Comparison of ENCODE assay signal across 17 cellular contexts in genomic region chr14:44035707-44036106, GRCh38.
DNase-seq lines count a peak whose midpoint lies in the region; TF ChIP-seq lines count a peak whose summit lies in the region.
"Had no signal": no experiment of that assay in that cellular context is flagged by ENCODE, and none has a peak within 500 bp of the region (broad histone marks: within the 10 kb centered on the region; RNA-seq: fewer than 3 reads in every experiment).

No MANE protein-coding gene starts in this region.

- TF ChIP-seq CTCF in smooth muscle cell (IDR thresholded peaks at IDR 0.05; ENCODE audit: borderline replicate concordance, insufficient read depth, poor library complexity, severe bottlenecking) = no peak

- H4K20me1 ChIP-seq in Karpas-422 (ENCODE audit: insufficient read depth, low read depth, low read length) (no peaks in the 10 kb centered on the region), smooth muscle cell (ENCODE audit: low read depth) (no peaks in the 10 kb centered on the region)
- H4K20me1 ChIP-seq: BLaER1 had no signal

- H3K4me2 ChIP-seq in Karpas-422 (ENCODE audit: low read depth, low read length, poor library complexity, severe bottlenecking) (no peak overlapping the region), smooth muscle cell (no peak overlapping the region)
- H3K4me2 ChIP-seq: BLaER1, GM23338 had no signal

- no peaks in the 10 kb centered on the region for H3K36me3 ChIP-seq in Karpas-422 (ENCODE audit: insufficient read depth, low read length)
- H3K36me3 ChIP-seq in smooth muscle cell (ENCODE audit: low read depth) = no peaks in the 10 kb centered on the region
- H3K36me3 ChIP-seq: BLaER1 had no signal

- H3K27ac ChIP-seq in Karpas-422 (ENCODE audit: low read length) = no peak overlapping the region
- H3K27ac ChIP-seq in smooth muscle cell (ENCODE audit: low read depth) = no peak overlapping the region
- H3K27ac ChIP-seq: BLaER1, C4-2B had no signal

- 76% methylated on average over 2 of the region's 2 CpGs for WGBS in smooth muscle cell (ENCODE audit: low lambda C conversion rate)

- no peaks in the 10 kb centered on the region for H3F3A ChIP-seq in smooth muscle cell (ENCODE audit: low read depth)

- 0 out of 2 replicates have a peak overlapping the region, but pooled peaks have one; percentile 45 for H2AFZ ChIP-seq in Karpas-422 (ENCODE audit: low read length)
- peak overlapping the region; percentile 47 for H2AFZ ChIP-seq in smooth muscle cell (ENCODE audit: low read depth)
- H2AFZ ChIP-seq: GM23338 had no signal

- H3K27me3 ChIP-seq in Karpas-422 (ENCODE audit: low read length) = no peaks in the 10 kb centered on the region
- no peaks in the 10 kb centered on the region for H3K27me3 ChIP-seq in smooth muscle cell (ENCODE audit: low read depth)
- H3K27me3 ChIP-seq: BLaER1 had no signal

- no peaks in the 10 kb centered on the region for H3K9me2 ChIP-seq in Karpas-422 (replicated peaks; ENCODE audit: insufficient read depth, low read length)

- H3K79me2 ChIP-seq in Karpas-422 (ENCODE audit: low read length) (no peaks in the 10 kb centered on the region), smooth muscle cell (ENCODE audit: low read depth) (no peaks in the 10 kb centered on the region)

- H3K9ac ChIP-seq in Karpas-422 (ENCODE audit: low read length) (no peak overlapping the region), smooth muscle cell (ENCODE audit: low read depth) (no peak overlapping the region)
- H3K9ac ChIP-seq: BLaER1 had no signal

- H3K9me3 ChIP-seq in Karpas-422 (ENCODE audit: low read length) (peaks cover 16% of the 10 kb centered on the region; the same call in 1 of the 2 replicates), smooth muscle cell (replicated peaks; ENCODE audit: low read depth) (no peaks in the 10 kb centered on the region)

- H3K4me1 ChIP-seq in Karpas-422 (ENCODE audit: low read length) = peaks cover 7% of the 10 kb centered on the region
- H3K4me1 ChIP-seq in smooth muscle cell (ENCODE audit: low read depth) = peaks cover 7% of the 10 kb centered on the region

- H3K4me3 ChIP-seq in Karpas-422 (ENCODE audit: low read length) (no peak overlapping the region), smooth muscle cell (no peak overlapping the region)
- H3K4me3 ChIP-seq: BLaER1, GM12878, GM23338 had no signal

- DNase-seq in Karpas-422 (no peak), foreskin melanocyte (peak; percentile 22), smooth muscle cell (lab: John Stamatoyannopoulos, UW; ENCODE audit: unreplicated experiment) (no peak), SW480 (ENCODE audit: low spot score) (no peak), cerebellar nuclear complex (lab: John Stamatoyannopoulos, UW) (no peak), NCI-H1417 treated with DMSO at 0.1 percent for 48 hours (lab: John Stamatoyannopoulos, UW) (no peak)
- DNase-seq: CD4-positive, CD25-positive, alpha-beta regulatory T cell; CD8-positive, alpha-beta T cell; DMS 273 treated with DMSO at 0.1 percent for 48 hours; DMS79; EL; GDM1; H9 had no signal
